In the genomic region with DNA sequence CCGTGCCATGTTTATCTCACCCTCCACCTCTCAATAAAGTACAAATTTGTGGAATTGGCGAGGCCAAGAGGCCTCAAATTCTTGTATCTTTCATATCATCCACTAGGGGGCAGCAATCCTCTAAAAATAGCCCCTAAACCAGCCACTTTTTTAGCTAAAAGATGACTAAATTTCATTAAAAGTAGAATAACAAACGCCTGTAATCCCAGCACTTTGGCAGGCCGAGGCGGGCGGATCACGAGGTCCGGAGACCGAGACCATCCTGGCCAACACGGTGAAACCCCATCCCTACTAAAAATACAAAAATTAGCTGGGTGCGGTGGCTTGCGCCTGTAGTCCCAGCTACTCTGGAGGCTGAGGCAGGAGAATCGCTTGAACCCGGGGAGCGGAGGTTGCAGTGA, we compare ENCODE assay signal across 8 cellular contexts. TPM values are rescaled to one million over a fixed set of nuclear protein-coding genes. Genes with fewer than 3 reads are reported as not detected.
A peak's percentile ranks its signal among the peaks of the same experiment; 100 is the strongest.
DNase-seq lines count a peak whose midpoint lies in the region; ATAC-seq, FAIRE-seq and TF ChIP-seq lines count a peak whose summit lies in the region.
"Not testable (repeated sequence)": the region's sequence is repeated elsewhere in the genome, so short reads cannot be mapped to it uniquely, and the experiment has no call there.

No MANE protein-coding gene starts in this region.

- H3K27ac ChIP-seq in RWPE2 (ENCODE audit: poor library complexity, severe bottlenecking); gastrocnemius medialis: not testable (repeated sequence)

- not testable (repeated sequence) for H3K9me3 Mint-ChIP-seq in activated T-cell treated with anti-CD3 and anti-CD28 coated beads, Interleukin-2, amount 50 U/mL, for 72 hours; endothelial cell (ENCODE audit: unreplicated experiment)

- ATAC-seq in RWPE2 (ENCODE audit: low read depth) (peak; percentile 67), left colon (peak; percentile 67), gastrocnemius medialis (peak; percentile 55 to 69)
- ATAC-seq in activated T-cell treated with anti-CD3 and anti-CD28 coated beads, Interleukin-2, amount 50 U/mL, for 72 hours (replicated peaks in 1 of 2), result peak; percentile 75 to 77

- not testable (repeated sequence) for H3K27me3 ChIP-seq in RWPE2 (ENCODE audit: insufficient read depth, poor library complexity, severe bottlenecking); gastrocnemius medialis

- H3K4me3 ChIP-seq in AG09309 (ENCODE audit: control insufficient read depth, low read depth, low read length); RWPE2 (ENCODE audit: severe bottlenecking); gastrocnemius medialis: not testable (repeated sequence)

- H3K36me3 ChIP-seq in RWPE2 (ENCODE audit: low read depth); gastrocnemius medialis: not testable (repeated sequence)

- H3K4me3 Mint-ChIP-seq in activated T-cell treated with anti-CD3 and anti-CD28 coated beads, Interleukin-2, amount 50 U/mL, for 72 hours, result peak overlapping the region in 1 of 2 donors; percentile 53
- H3K4me3 Mint-ChIP-seq in endothelial cell (ENCODE audit: unreplicated experiment), result not testable (repeated sequence)

- intact Hi-C loops in left colon (cut with DNase I, micrococcal nuclease) (loop anchor here in 1 of 2 donors (2.0 kb wide), 1 partner anchor 215 kb away; no protein-coding TSS in a partner anchor), gastrocnemius medialis (cut with DNase I; ENCODE audit: low total_unique reads) (loop anchor here (1.0 to 5.0 kb wide), 3 partner anchors 184 to 316 kb away; a partner anchor contains a TSS)

- not testable (repeated sequence) for TF ChIP-seq POLR2A in GM12891 (IDR thresholded peaks at IDR 0.05; ENCODE audit: low read depth, low read length); gastrocnemius medialis (IDR thresholded peaks at IDR 0.05)

- H3K9me3 ChIP-seq in RWPE2 (ENCODE audit: severe bottlenecking); gastrocnemius medialis: not testable (repeated sequence)

- not testable (repeated sequence) for H3K36me3 Mint-ChIP-seq in activated T-cell treated with anti-CD3 and anti-CD28 coated beads, Interleukin-2, amount 50 U/mL, for 72 hours (ENCODE audit: insufficient read depth in 2 of 2); endothelial cell (ENCODE audit: low read depth, unreplicated experiment)

- DNase-seq in AG09309 (ENCODE audit: low read depth), result peak; percentile 24
- peak; percentile 37 for DNase-seq in GM12891 (ENCODE audit: insufficient read length, low spot score)
- peak; percentile 4 to 58 (median 45) for DNase-seq in NCI-H1417 (lab: John Stamatoyannopoulos, UW)
- DNase-seq in RWPE2 (ENCODE audit: low spot score), result not testable (repeated sequence)
- peak; percentile 19 to 43 for DNase-seq in activated T-cell treated with anti-CD3 and anti-CD28 coated beads, Interleukin-2, amount 50 U/mL, for 72 hours
- DNase-seq in endothelial cell (ENCODE audit: low spot score), result peak; percentile 21
- peak in 1 of 2 donors; percentile 15 for DNase-seq in left colon
- DNase-seq in gastrocnemius medialis, result peak in 1 of 2 donors; percentile 25

- H3K27ac Mint-ChIP-seq in activated T-cell treated with anti-CD3 and anti-CD28 coated beads, Interleukin-2, amount 50 U/mL, for 72 hours, result peak overlapping the region; percentile 6
- H3K27ac Mint-ChIP-seq in endothelial cell (ENCODE audit: unreplicated experiment), result not testable (repeated sequence)

- in situ Hi-C loops in gastrocnemius medialis (cut with MboI; ENCODE audit: low sequenced_read_pairs in 4 of 4), result loop anchor here (5.0 to 25.0 kb wide), 4 partner anchors 183 to 571 kb away; a partner anchor contains a TSS

- not testable (repeated sequence) for H3K27me3 Mint-ChIP-seq in activated T-cell treated with anti-CD3 and anti-CD28 coated beads, Interleukin-2, amount 50 U/mL, for 72 hours (ENCODE audit: low read depth); endothelial cell (ENCODE audit: unreplicated experiment)

- peak; percentile 58 for TF ChIP-seq CTCF in AG09309 (IDR thresholded peaks at IDR 0.05; ENCODE audit: control insufficient read depth, insufficient read depth, low read depth, low read length, missing control alignments)
- TF ChIP-seq CTCF in RWPE2 (IDR thresholded peaks at IDR 0.05; ENCODE audit: poor library complexity, severe bottlenecking), result peak; percentile 83
- peak; percentile 89 for TF ChIP-seq CTCF in endothelial cell (IDR thresholded peaks at IDR 0.05; ENCODE audit: unreplicated experiment)
- peak; percentile 77 to 86 (median 83) for TF ChIP-seq CTCF in gastrocnemius medialis (IDR thresholded peaks at IDR 0.05 in 4 of 5, conservative IDR thresholded peaks at IDR 0.05 in 1 of 5)

- FAIRE-seq in GM12891 (lab: Jason Lieb, UNC), result peak; percentile 80

- not testable (repeated sequence) for H3K4me1 ChIP-seq in RWPE2 (ENCODE audit: insufficient read depth, poor library complexity, severe bottlenecking); gastrocnemius medialis

- peaks cover 26% of the 10 kb centered on the region for H3K4me1 Mint-ChIP-seq in activated T-cell treated with anti-CD3 and anti-CD28 coated beads, Interleukin-2, amount 50 U/mL, for 72 hours (ENCODE audit: low read depth)
- H3K4me1 Mint-ChIP-seq in endothelial cell (ENCODE audit: unreplicated experiment), result not testable (repeated sequence)

RNA-seq across cellular contexts. Expression of a gene that starts 56.6 kb away (rescaled TPM):
- 0.30 TPM for polyA plus RNA-seq in GM12891 (2012; ENCODE audit: low read depth, missing spikeins)
- 1 to 10 TPM; 4.7 to 6.7 TPM for total RNA-seq in activated T-cell treated with anti-CD3 and anti-CD28 coated beads, Interleukin-2, amount 50 U/mL, for 72 hours
- total RNA-seq in endothelial cell (ENCODE audit: unreplicated experiment), result 3.0 TPM
- total RNA-seq in left colon, result 1 to 10 TPM in 1 of 2 donors, under 1 TPM in 1; 0.79 to 8.2 TPM
- total RNA-seq in gastrocnemius medialis, result 100 to 1,000 TPM in 1 of 4 donors, 10 to 100 TPM in 3; 23.3 to 336 (median 38.4) TPM
